Comparison of ENCODE assay signal across 7 cellular contexts in the genomic region with DNA sequence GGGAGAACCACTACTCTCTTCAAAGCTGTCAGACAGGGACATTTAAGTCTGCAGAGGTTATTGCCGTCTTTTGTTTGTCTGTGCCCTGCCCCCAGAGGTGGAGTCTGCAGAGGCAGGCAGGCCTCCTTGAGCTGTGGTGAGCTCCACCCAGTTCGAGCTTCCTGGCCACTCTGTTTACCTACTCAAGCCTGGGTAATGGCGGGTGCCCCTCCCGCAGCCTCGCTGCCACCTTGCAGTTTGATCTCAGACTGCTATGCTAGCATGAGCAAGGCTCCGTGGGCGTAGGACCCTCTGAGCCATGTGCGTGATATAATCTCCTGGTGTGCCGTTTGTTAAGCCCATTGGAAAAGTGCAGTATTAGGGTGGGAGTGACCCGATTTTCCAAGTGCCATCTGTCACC. TPM values are rescaled to one million over a fixed set of nuclear protein-coding genes. Genes with fewer than 3 reads are reported as not detected.
"Had no signal": no experiment of that assay in that cellular context is flagged by ENCODE, and none has a peak within 500 bp of the region (broad histone marks: within the 10 kb centered on the region; RNA-seq: fewer than 3 reads in every experiment).

No MANE protein-coding gene starts in this region.

RNA-seq across cellular contexts. Expression of gene NLGN1, which starts 54.0 kb away (rescaled TPM):
- total RNA-seq: activated CD4-positive, alpha-beta memory T cell treated with anti-CD3 and anti-CD28 coated beads, Interleukin-2, amount 10 ng/mL, durations not matched to agents 7 days and 5 days; activated CD4-positive, alpha-beta T cell treated with anti-CD3 and anti-CD28 coated beads, Interleukin-2, amount 10 ng/mL, durations not matched to agents 7 days and 5 days; activated naive CD4-positive, alpha-beta T cell treated with anti-CD3 and anti-CD28 coated beads, Interleukin-2, amount 50 U/mL, for 72 hours; activated naive CD8-positive, alpha-beta T cell treated with anti-CD3 and anti-CD28 coated beads, Interleukin-2, amount 10 ng/mL, durations not matched to agents 7 days and 5 days; activated T-cell treated with anti-CD3 and anti-CD28 coated beads, Interleukin-2, amount 50 U/mL, for 72 hours; foreskin keratinocyte; T-helper 17 cell had no signal
- polyA plus RNA-seq: foreskin keratinocyte had no signal
